In genomic region chr11:86106916-86107315, GRCh38 we compare ENCODE assay signal across 16 cellular contexts. TPM values are rescaled to one million over a fixed set of nuclear protein-coding genes. Genes with fewer than 3 reads are reported as not detected.
DNase-seq lines count a peak whose midpoint lies in the region; ATAC-seq, FAIRE-seq and TF ChIP-seq lines count a peak whose summit lies in the region.
"Had no signal": no experiment of that assay in that cellular context is flagged by ENCODE, and none has a peak within 500 bp of the region (broad histone marks: within the 10 kb centered on the region; RNA-seq: fewer than 3 reads in every experiment).

No MANE protein-coding gene starts in this region.

- in situ Hi-C loops in GM23248 (cut with MboI) = no loop called here

- no peaks in the 10 kb centered on the region for H4K20me1 ChIP-seq in GM23248 (ENCODE audit: insufficient read depth)
- no peaks in the 10 kb centered on the region for H4K20me1 ChIP-seq in astrocyte (ENCODE audit: insufficient read depth, low read length)

- no peaks in the 10 kb centered on the region for H3K27me3 Mint-ChIP-seq in astrocyte (ENCODE audit: low read depth, unreplicated experiment)

- H3K4me3 Mint-ChIP-seq in astrocyte (ENCODE audit: unreplicated experiment) = no peak overlapping the region
- H3K4me3 Mint-ChIP-seq: CD8-positive, alpha-beta memory T cell had no signal

- H3K4me2 ChIP-seq in GM23248 (ENCODE audit: unreplicated experiment) (peak overlapping the region; percentile 2), astrocyte (ENCODE audit: low read length) (no peak overlapping the region)

- H2AFZ ChIP-seq in GM23248 (no peak overlapping the region), astrocyte (ENCODE audit: low read depth, low read length) (no peak overlapping the region)

- H3K9me2 ChIP-seq in GM23248 (ENCODE audit: insufficient read depth) = peaks cover 6% of the 10 kb centered on the region; the same call in 1 of the 2 replicates

- H3K27me3 ChIP-seq in GM23248 (replicated peaks; ENCODE audit: insufficient read depth) (no peaks in the 10 kb centered on the region), astrocyte (ENCODE audit: insufficient read depth, low read length) (no peaks in the 10 kb centered on the region)
- H3K27me3 ChIP-seq: SJCRH30 had no signal

- H3K9ac ChIP-seq in GM23248 = no peak overlapping the region
- no peak overlapping the region for H3K9ac ChIP-seq in astrocyte (ENCODE audit: low read length)

- H3K36me3 ChIP-seq in GM23248 (ENCODE audit: low read depth) (no peaks in the 10 kb centered on the region), astrocyte (ENCODE audit: insufficient read depth, low read length) (no peaks in the 10 kb centered on the region)
- H3K36me3 ChIP-seq: HAP-1, SJCRH30 had no signal

- peaks cover 2% of the 10 kb centered on the region for H3K9me3 Mint-ChIP-seq in astrocyte (ENCODE audit: unreplicated experiment)

- peak; percentile 78 for DNase-seq in GM23248
- DNase-seq in astrocyte (ENCODE audit: low read depth) = peak; percentile 47
- peak; percentile 43 for DNase-seq in fibroblast of mammary gland (ENCODE audit: low read depth)
- peak; percentile 75 for DNase-seq in stromal cell of bone marrow (ENCODE audit: low read depth)
- DNase-seq in posterior vena cava (ENCODE audit: low spot score) = no peak
- DNase-seq in NAMALWA (ENCODE audit: low spot score) = no peak
- DNase-seq: CD8-positive, alpha-beta memory T cell; NCI-H1694; NCI-H2107; NCI-H226; NCI-H526; NK-92 treated with Interleukin-12 subunit alpha and Interleukin-12 subunit beta, amount 100 ng/mL, for 24 hours; SJCRH30 had no signal

- H3K4me1 ChIP-seq in GM23248 (ENCODE audit: insufficient read depth) (peaks cover 19% of the 10 kb centered on the region), astrocyte (ENCODE audit: insufficient read depth, low read length) (peaks cover 1% of the 10 kb centered on the region)
- H3K4me1 ChIP-seq: HAP-1, SJCRH30 had no signal

- H3K9me3 ChIP-seq in GM23248 (ENCODE audit: low read depth) (no peaks in the 10 kb centered on the region), astrocyte (ENCODE audit: insufficient read depth, low read depth, low read length) (no peaks in the 10 kb centered on the region)
- H3K9me3 ChIP-seq: HAP-1, SJCRH30 had no signal

- H3F3A ChIP-seq in GM23248 (ENCODE audit: insufficient read depth) = peaks cover 18% of the 10 kb centered on the region

- WGBS in GM23248 (ENCODE audit: low coverage in 1 of 2, low lambda C conversion rate in 2 of 2, missing lambda C conversion rate in 2 of 2), 2 experiments = 52 to 53% methylated on average over 2 of the region's 2 CpGs

- intact Hi-C loops in posterior vena cava (cut with DNase I) = no loop called here

- FAIRE-seq in astrocyte (lab: Jason Lieb, UNC) = no peak

- no peak overlapping the region for H3K4me3 ChIP-seq in GM23248
- H3K4me3 ChIP-seq in astrocyte (ENCODE audit: insufficient read depth, low read depth, low read length) = no peak overlapping the region
- no peak overlapping the region for H3K4me3 ChIP-seq in fibroblast of mammary gland (ENCODE audit: control insufficient read depth, low read depth, low read length)
- H3K4me3 ChIP-seq: HAP-1, SJCRH30 had no signal

- H3K27ac Mint-ChIP-seq in astrocyte (ENCODE audit: unreplicated experiment) = no peak overlapping the region

- peaks cover 3% of the 10 kb centered on the region for H3K4me1 Mint-ChIP-seq in astrocyte (ENCODE audit: low read depth, unreplicated experiment)

- H3K27ac ChIP-seq in GM23248 = peak overlapping the region; percentile 13; the same call in 1 of the 2 replicates
- H3K27ac ChIP-seq in astrocyte (ENCODE audit: low read depth, low read length) = no peak overlapping the region
- H3K27ac ChIP-seq: RWPE1, SJCRH30 had no signal

- no peak for TF ChIP-seq CTCF in astrocyte (IDR thresholded peaks at IDR 0.05; ENCODE audit: insufficient read depth, low read depth, low read length)
- no peak for TF ChIP-seq CTCF in fibroblast of mammary gland (conservative IDR thresholded peaks at IDR 0.05; ENCODE audit: control insufficient read depth, insufficient read depth, low read depth, low read length)

- H3K79me2 ChIP-seq in GM23248 (ENCODE audit: insufficient read depth) (no peaks in the 10 kb centered on the region), astrocyte (ENCODE audit: insufficient read depth, low read length) (no peaks in the 10 kb centered on the region)

- no peak for ATAC-seq in HG02571 (IDR thresholded peaks at IDR 0.05; ENCODE audit: unreplicated experiment)

- H3K36me3 Mint-ChIP-seq in astrocyte (ENCODE audit: low read depth, unreplicated experiment) = no peaks in the 10 kb centered on the region
- H3K36me3 Mint-ChIP-seq: CD8-positive, alpha-beta memory T cell had no signal

RNA-seq across cellular contexts. Expression of gene PICALM, which starts 38.0 kb away (rescaled TPM):
- 277 and 310 TPM in 2 replicates for total RNA-seq in GM23248 (2014; rRNA removed; shearing (Covaris generic))
- polyA plus RNA-seq in GM23248 (2016; fragmentation: Nextera tagmentation; extraction: Ambion mirVana) = 69.7 and 73.2 TPM in 2 replicates
- total RNA-seq in astrocyte = 254 and 260 TPM in 2 replicates
- 100 to 1,000 TPM; 237 to 371 TPM for total RNA-seq in posterior vena cava

Comparison
In these comparisons a context has a peak if more than half of its experiments do, and no peak if none do; other contexts are left out.
1. DNase-seq: peak in GM23248 (single experiment), astrocyte (single experiment), fibroblast of mammary gland (single experiment) and stromal cell of bone marrow (single experiment); none in posterior vena cava (single experiment) and NAMALWA (single experiment).